Comparison of ENCODE assay signal across 1 cellular context in genomic region chr2:148640767-148641166, GRCh38.
A peak's percentile ranks its signal among the peaks of the same experiment; 100 is the strongest.
TF ChIP-seq lines count a peak whose summit lies in the region.

No MANE protein-coding gene starts in this region.

TF ChIP-seq in SK-N-SH, 30 proteins besides CTCF, POLR2A, EP300 and RAD21 (continued from another document):
- TF ChIP-seq ZBTB33 (IDR thresholded peaks at IDR 0.05; ENCODE audit: borderline replicate concordance, low read depth) (no peak), POLR2AphosphoS5 (IDR thresholded peaks at IDR 0.05; ENCODE audit: low read depth, low read length) (no peak), TAF1 (IDR thresholded peaks at IDR 0.05; ENCODE audit: borderline replicate concordance, low read depth, low read length) (no peak), SMC3 (IDR thresholded peaks at IDR 0.05; ENCODE audit: low read depth, low read length) (peak; percentile 25; the same call in 1 of the 2 replicates), CHD2 (IDR thresholded peaks at IDR 0.05; ENCODE audit: low read length, partially characterized antibody) (no peak), PBX3 (IDR thresholded peaks at IDR 0.05) (no peak)
